ENCODE assay signal across 9 cellular contexts in genomic region chr13:44243198-44243852, GRCh38.
DNase-seq lines count a peak whose midpoint lies in the region; ATAC-seq and TF ChIP-seq lines count a peak whose summit lies in the region.
"Had no signal": no experiment of that assay in that cellular context is flagged by ENCODE, and none has a peak within 500 bp of the region (broad histone marks: within the 10 kb centered on the region; RNA-seq: fewer than 3 reads in every experiment).

No MANE protein-coding gene starts in this region.

- H3K27ac Mint-ChIP-seq in immature natural killer cell: no peak overlapping the region
- H3K27ac Mint-ChIP-seq in stimulated activated naive CD8-positive, alpha-beta T cell treated with anti-CD3 and anti-CD28 coated beads, Interleukin-15, amount 100 ng/mL, for 72 hours: peak overlapping the region in 1 of 2 donors; percentile 46

- in situ Hi-C loops in GM13977 (cut with MboI; ENCODE audit: low pct_unique_long_range_greater_than_20kb, low sequenced_read_pairs, unreplicated experiment): no loop called here

- no peaks in the 10 kb centered on the region for H3K9me3 Mint-ChIP-seq in immature natural killer cell
- no peaks in the 10 kb centered on the region for H3K9me3 Mint-ChIP-seq in stimulated activated naive CD8-positive, alpha-beta T cell treated with anti-CD3 and anti-CD28 coated beads, Interleukin-15, amount 100 ng/mL, for 72 hours

- H3K4me1 ChIP-seq in adrenal gland (replicated peaks in 1 of 2) (peaks cover 0 to 3% of the 10 kb centered on the region in 2 donors), suprapubic skin (no peaks in the 10 kb centered on the region)

- H3K27me3 ChIP-seq in adrenal gland: no peaks in the 10 kb centered on the region
- H3K27me3 ChIP-seq in suprapubic skin: no peaks in the 10 kb centered on the region

- DNase-seq in AG08395 (ENCODE audit: low spot score): peak; percentile 17
- DNase-seq in GM13977 (ENCODE audit: low spot score): peak; percentile 16
- DNase-seq in NCI-H146 (lab: John Stamatoyannopoulos, UW): peak; percentile 85
- DNase-seq in adrenal gland: peak; percentile 85 to 91 (median 89)
- peak in 2 of 3 donors; percentile 11 to 17 for DNase-seq in immature natural killer cell
- peak; percentile 14 to 38 for DNase-seq in stimulated activated naive CD8-positive, alpha-beta T cell treated with anti-CD3 and anti-CD28 coated beads, Interleukin-15, amount 100 ng/mL, for 72 hours
- DNase-seq in suprapubic skin (ENCODE audit: low spot score in 2 of 2): no peak

- H3K27ac ChIP-seq in adrenal gland (peak overlapping the region in 3 of 5 donors; percentile 28 to 50 (median 48)), suprapubic skin (no peak overlapping the region)
- H3K27ac ChIP-seq: HL-60 had no signal

- TF ChIP-seq CTCF in GM13977 (IDR thresholded peaks at IDR 0.05; ENCODE audit: extremely low read depth, insufficient read depth, missing control alignments): peak; percentile 69
- TF ChIP-seq CTCF in adrenal gland (IDR thresholded peaks at IDR 0.05): peak; percentile 29 to 73 (median 65)
- TF ChIP-seq CTCF in suprapubic skin (IDR thresholded peaks at IDR 0.05): no peak

- peak; percentile 90 for ATAC-seq in stimulated activated naive CD8-positive, alpha-beta T cell treated with anti-CD3 and anti-CD28 coated beads, Interleukin-15, amount 100 ng/mL, for 72 hours
- ATAC-seq in GM21528 (IDR thresholded peaks at IDR 0.05; ENCODE audit: low FRiP score, unreplicated experiment): no peak

- H3K4me1 Mint-ChIP-seq in immature natural killer cell: peaks cover 0 to 2% of the 10 kb centered on the region in 2 donors
- peaks cover 18% of the 10 kb centered on the region for H3K4me1 Mint-ChIP-seq in stimulated activated naive CD8-positive, alpha-beta T cell treated with anti-CD3 and anti-CD28 coated beads, Interleukin-15, amount 100 ng/mL, for 72 hours

- peaks cover 0 to 6% (median 0%) of the 10 kb centered on the region in 3 donors for H3K27me3 Mint-ChIP-seq in immature natural killer cell (ENCODE audit: low read depth in 3 of 3)
- H3K27me3 Mint-ChIP-seq in stimulated activated naive CD8-positive, alpha-beta T cell treated with anti-CD3 and anti-CD28 coated beads, Interleukin-15, amount 100 ng/mL, for 72 hours: peaks cover 19% of the 10 kb centered on the region

- WGBS in adrenal gland, 4 donors: 29 to 38% (median 30%) methylated on average over 11 of the region's 11 CpGs
- 66% methylated on average over 11 of the region's 11 CpGs for WGBS in suprapubic skin

- H3K36me3 ChIP-seq in adrenal gland (replicated peaks in 1 of 2): no peaks in the 10 kb centered on the region
- no peaks in the 10 kb centered on the region for H3K36me3 ChIP-seq in suprapubic skin

- peak in 1 of 2 donors; percentile 14 for TF ChIP-seq POLR2A in adrenal gland (IDR thresholded peaks at IDR 0.05)
- no peak for TF ChIP-seq POLR2A in suprapubic skin (IDR thresholded peaks at IDR 0.05)

- H3K36me3 Mint-ChIP-seq in immature natural killer cell: peaks cover 0 to 5% (median 0%) of the 10 kb centered on the region in 3 donors

- H3K9me3 ChIP-seq in adrenal gland (replicated peaks in 1 of 3): no peaks in the 10 kb centered on the region
- no peaks in the 10 kb centered on the region for H3K9me3 ChIP-seq in suprapubic skin

- intact Hi-C loops in adrenal gland (cut with DNase I): loop anchor here (5.0 to 10.0 kb wide), 2 partner anchors 191 to 194 kb away; no protein-coding TSS in a partner anchor

- no peak overlapping the region for H3K4me3 Mint-ChIP-seq in immature natural killer cell
- H3K4me3 Mint-ChIP-seq in stimulated activated naive CD8-positive, alpha-beta T cell treated with anti-CD3 and anti-CD28 coated beads, Interleukin-15, amount 100 ng/mL, for 72 hours: no peak overlapping the region

- TF ChIP-seq EP300 in suprapubic skin (IDR thresholded peaks at IDR 0.05): no peak

- H3K4me3 ChIP-seq in adrenal gland (no peak overlapping the region), suprapubic skin (no peak overlapping the region)

Comparison
In these comparisons a context has a peak if more than half of its experiments do, and no peak if none do; other contexts are left out.
1. DNase-seq: peak in AG08395 (single experiment), GM13977 (single experiment), NCI-H146 (single experiment), adrenal gland (7 of 7), immature natural killer cell (2 of 3) and stimulated activated naive CD8-positive, alpha-beta T cell treated with anti-CD3 and anti-CD28 coated beads, Interleukin-15, amount 100 ng/mL, for 72 hours (2 of 2); none in suprapubic skin (0 of 2).
2. CTCF ChIP-seq: peak in GM13977 (single experiment) and adrenal gland (6 of 6); none in suprapubic skin (0 of 2).